In genomic region chr6:161168281-161168891, GRCh38 we compare ENCODE assay signal across 8 cellular contexts.
DNase-seq lines count a peak whose midpoint lies in the region; ATAC-seq and TF ChIP-seq lines count a peak whose summit lies in the region.

No MANE protein-coding gene starts in this region.

- no peak overlapping the region for H3K4me3 Mint-ChIP-seq in nephron progenitor cell

- peaks cover 27% of the 10 kb centered on the region for H3K9me3 Mint-ChIP-seq in nephron progenitor cell

- H3K4me1 Mint-ChIP-seq in nephron progenitor cell = peaks cover 14% of the 10 kb centered on the region

- peak; percentile 98 for DNase-seq in Daoy (ENCODE audit: low read depth)
- peak; percentile 49 for DNase-seq in NCI-H2196 (lab: John Stamatoyannopoulos, UW; ENCODE audit: unreplicated experiment)
- DNase-seq in dedifferentiated amniotic fluid mesenchymal stem cell (ENCODE audit: extremely low spot score) = peak; percentile 68
- DNase-seq in nephron progenitor cell = no peak
- no peak for DNase-seq in stimulated activated CD4-positive, alpha-beta T cell treated with anti-CD3 and anti-CD28 coated beads, Interleukin-4, amount 100 ng/mL, for 24 hours

- peak overlapping the region; percentile 79 for H3K27ac Mint-ChIP-seq in nephron progenitor cell

- peaks cover 70% of the 10 kb centered on the region for H3K36me3 Mint-ChIP-seq in nephron progenitor cell (ENCODE audit: low read depth)

- TF ChIP-seq CTCF in nephron progenitor cell (IDR thresholded peaks at IDR 0.05) = no peak

- peaks cover 8% of the 10 kb centered on the region for H3K27me3 Mint-ChIP-seq in nephron progenitor cell (ENCODE audit: low read depth, poor library complexity)

- ATAC-seq in HG03159 (IDR thresholded peaks at IDR 0.05; ENCODE audit: unreplicated experiment) = no peak
- no peak for ATAC-seq in GM19463 (IDR thresholded peaks at IDR 0.05; ENCODE audit: unreplicated experiment)
- no peak for ATAC-seq in GM19467 (IDR thresholded peaks at IDR 0.05; ENCODE audit: unreplicated experiment)

Comparison
In these comparisons a context has a peak if more than half of its experiments do, and no peak if none do; other contexts are left out.
1. DNase-seq: peak in Daoy (single experiment), NCI-H2196 (single experiment) and dedifferentiated amniotic fluid mesenchymal stem cell (single experiment); none in nephron progenitor cell (single experiment) and stimulated activated CD4-positive, alpha-beta T cell treated with anti-CD3 and anti-CD28 coated beads, Interleukin-4, amount 100 ng/mL, for 24 hours (single experiment).